Comparison of ENCODE assay signal across 7 cellular contexts in genomic region chr18:48031011-48031480, GRCh38.
DNase-seq lines count a peak whose midpoint lies in the region; ATAC-seq and TF ChIP-seq lines count a peak whose summit lies in the region.

No MANE protein-coding gene starts in this region.

- no peaks in the 10 kb centered on the region for H3K36me3 Mint-ChIP-seq in CD8-positive, alpha-beta T cell

- H3K36me3 ChIP-seq in neural cell (ENCODE audit: insufficient read depth, low read length) = no peaks in the 10 kb centered on the region
- no peaks in the 10 kb centered on the region for H3K36me3 ChIP-seq in CD8-positive, alpha-beta T cell (ENCODE audit: insufficient read depth, low read length)

- H3K9me3 ChIP-seq in neural cell (ENCODE audit: low read length) = no peaks in the 10 kb centered on the region
- no peaks in the 10 kb centered on the region for H3K9me3 ChIP-seq in CD8-positive, alpha-beta T cell (ENCODE audit: low read length)

- CTCF ChIA-PET in CD8-positive, alpha-beta T cell (lab: Charles Lee) = interaction anchor here (1.0 kb wide), 2 partner anchors 258 to 414 kb away, joined by 3 to 4 read pairs; no protein-coding TSS in a partner anchor

- H3K9ac ChIP-seq in neural cell (ENCODE audit: low read length) = peak overlapping the region; percentile 9

- H4K20me1 ChIP-seq in neural cell (ENCODE audit: insufficient read depth) = no peaks in the 10 kb centered on the region

- no peaks in the 10 kb centered on the region for H3K79me2 ChIP-seq in neural cell (replicated peaks; ENCODE audit: insufficient read depth, low read length)

- H3K9me3 Mint-ChIP-seq in CD8-positive, alpha-beta T cell = no peaks in the 10 kb centered on the region

- DNase-seq in GM10266 (ENCODE audit: extremely low spot score) = peak; percentile 64
- peak; percentile 44 for DNase-seq in NAMALWA (ENCODE audit: low spot score)
- peak; percentile 89 to 91 for DNase-seq in SHP77 (lab: John Stamatoyannopoulos, UW)
- DNase-seq in CD8-positive, alpha-beta T cell = no peak

- H3K4me1 Mint-ChIP-seq in CD8-positive, alpha-beta T cell (ENCODE audit: low read depth) = no peaks in the 10 kb centered on the region

- H3K4me3 Mint-ChIP-seq in CD8-positive, alpha-beta T cell = no peak overlapping the region

- no peak for TF ChIP-seq EP300 in neural cell (conservative IDR thresholded peaks at IDR 0.05; ENCODE audit: poor library complexity, severe bottlenecking)

- POLR2A ChIA-PET in CD8-positive, alpha-beta T cell (lab: Charles Lee) = no interaction called here

- H3K27ac Mint-ChIP-seq in CD8-positive, alpha-beta T cell = no peak overlapping the region

- H3F3A ChIP-seq in neural cell (ENCODE audit: insufficient read depth, low read length, poor library complexity, severe bottlenecking) = no peaks in the 10 kb centered on the region

- H3K4me1 ChIP-seq in CD8-positive, alpha-beta T cell (ENCODE audit: insufficient read depth, low read length) = no peaks in the 10 kb centered on the region

- peak; percentile 96 for TF ChIP-seq RAD21 in neural cell (conservative IDR thresholded peaks at IDR 0.05)

- peak; percentile 71 for TF ChIP-seq CTCF in GM10266 (IDR thresholded peaks at IDR 0.05; ENCODE audit: control insufficient read depth, insufficient read depth, low read depth, missing control alignments)
- peak; percentile 94 for TF ChIP-seq CTCF in neural cell (IDR thresholded peaks at IDR 0.05; ENCODE audit: poor library complexity, severe bottlenecking)
- TF ChIP-seq CTCF in CD8-positive, alpha-beta T cell (IDR thresholded peaks at IDR 0.05) = no peak

- H3K4me2 ChIP-seq in neural cell (ENCODE audit: low read length) = no peak overlapping the region

- H2AFZ ChIP-seq in neural cell (ENCODE audit: low read depth, low read length) = no peak overlapping the region

- no peaks in the 10 kb centered on the region for H3K27me3 Mint-ChIP-seq in CD8-positive, alpha-beta T cell (ENCODE audit: low read depth)

- ATAC-seq in esophagus mucosa (peak; percentile 57), HG02870 (IDR thresholded peaks at IDR 0.05; ENCODE audit: unreplicated experiment) (no peak)
- ATAC-seq in CD8-positive, alpha-beta T cell = no peak

- intact Hi-C loops in CD8-positive, alpha-beta T cell (cut with DNase I, micrococcal nuclease) = no loop called here

- no peaks in the 10 kb centered on the region for H3K9me2 ChIP-seq in neural cell (ENCODE audit: insufficient read depth, low read length)

- no peak overlapping the region for H3K27ac ChIP-seq in neural cell (ENCODE audit: low read length)
- H3K27ac ChIP-seq in CD8-positive, alpha-beta T cell (ENCODE audit: low read depth, low read length) = no peak overlapping the region

- no peaks in the 10 kb centered on the region for H3K27me3 ChIP-seq in neural cell (ENCODE audit: insufficient read depth, low read depth, low read length)
- no peaks in the 10 kb centered on the region for H3K27me3 ChIP-seq in CD8-positive, alpha-beta T cell (ENCODE audit: insufficient read depth, low read length)

- no peak overlapping the region for H3K4me3 ChIP-seq in neural cell (ENCODE audit: low read length)
- H3K4me3 ChIP-seq in CD8-positive, alpha-beta T cell (ENCODE audit: low read depth, low read length) = no peak overlapping the region

TF ChIP-seq in neural cell, 6 proteins besides CTCF, POLR2A, EP300 and RAD21:
- TF ChIP-seq SMC3 (conservative IDR thresholded peaks at IDR 0.05; ENCODE audit: poor library complexity) (peak; percentile 98), POLR2AphosphoS5 (IDR thresholded peaks at IDR 0.05) (no peak)
- TF ChIP-seq, protein P1, sequence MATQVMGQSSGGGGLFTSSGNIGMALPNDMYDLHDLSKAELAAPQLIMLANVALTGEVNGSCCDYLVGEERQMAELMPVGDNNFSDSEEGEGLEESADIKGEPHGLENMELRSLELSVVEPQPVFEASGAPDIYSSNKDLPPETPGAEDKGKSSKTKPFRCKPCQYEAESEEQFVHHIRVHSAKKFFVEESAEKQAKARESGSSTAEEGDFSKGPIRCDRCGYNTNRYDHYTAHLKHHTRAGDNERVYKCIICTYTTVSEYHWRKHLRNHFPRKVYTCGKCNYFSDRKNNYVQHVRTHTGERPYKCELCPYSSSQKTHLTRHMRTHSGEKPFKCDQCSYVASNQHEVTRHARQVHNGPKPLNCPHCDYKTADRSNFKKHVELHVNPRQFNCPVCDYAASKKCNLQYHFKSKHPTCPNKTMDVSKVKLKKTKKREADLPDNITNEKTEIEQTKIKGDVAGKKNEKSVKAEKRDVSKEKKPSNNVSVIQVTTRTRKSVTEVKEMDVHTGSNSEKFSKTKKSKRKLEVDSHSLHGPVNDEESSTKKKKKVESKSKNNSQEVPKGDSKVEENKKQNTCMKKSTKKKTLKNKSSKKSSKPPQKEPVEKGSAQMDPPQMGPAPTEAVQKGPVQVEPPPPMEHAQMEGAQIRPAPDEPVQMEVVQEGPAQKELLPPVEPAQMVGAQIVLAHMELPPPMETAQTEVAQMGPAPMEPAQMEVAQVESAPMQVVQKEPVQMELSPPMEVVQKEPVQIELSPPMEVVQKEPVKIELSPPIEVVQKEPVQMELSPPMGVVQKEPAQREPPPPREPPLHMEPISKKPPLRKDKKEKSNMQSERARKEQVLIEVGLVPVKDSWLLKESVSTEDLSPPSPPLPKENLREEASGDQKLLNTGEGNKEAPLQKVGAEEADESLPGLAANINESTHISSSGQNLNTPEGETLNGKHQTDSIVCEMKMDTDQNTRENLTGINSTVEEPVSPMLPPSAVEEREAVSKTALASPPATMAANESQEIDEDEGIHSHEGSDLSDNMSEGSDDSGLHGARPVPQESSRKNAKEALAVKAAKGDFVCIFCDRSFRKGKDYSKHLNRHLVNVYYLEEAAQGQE (IDR thresholded peaks at IDR 0.05; ENCODE audit: borderline replicate concordance) = no peak

Comparison
In these comparisons a context has a peak if more than half of its experiments do, and no peak if none do; other contexts are left out.
1. DNase-seq: peak in GM10266 (single experiment), NAMALWA (single experiment) and SHP77 (2 of 2); none in CD8-positive, alpha-beta T cell (0 of 7).